ENCODE assay signal across 13 cellular contexts in genomic region chr11:32775908-32776307, GRCh38. TPM values are rescaled to one million over a fixed set of nuclear protein-coding genes. Genes with fewer than 3 reads are reported as not detected.
DNase-seq lines count a peak whose midpoint lies in the region; ATAC-seq, FAIRE-seq and TF ChIP-seq lines count a peak whose summit lies in the region.
"Had no signal": no experiment of that assay in that cellular context is flagged by ENCODE, and none has a peak within 500 bp of the region (broad histone marks: within the 10 kb centered on the region; RNA-seq: fewer than 3 reads in every experiment).

No MANE protein-coding gene starts in this region.

- peaks cover 10% of the 10 kb centered on the region for H3K4me1 Mint-ChIP-seq in activated T-helper 17 cell treated with anti-CD3 and anti-CD28 coated beads, Interleukin-2, amount 50 U/mL, for 72 hours
- H3K4me1 Mint-ChIP-seq in osteocyte (ENCODE audit: unreplicated experiment) = no peaks in the 10 kb centered on the region

- H3K9me3 ChIP-seq in right cardiac atrium (ENCODE audit: control insufficient read depth, low read length) (no peaks in the 10 kb centered on the region), Peyer's patch (no peaks in the 10 kb centered on the region)

- in situ Hi-C loops in GM13976 (cut with MboI; ENCODE audit: low sequenced_read_pairs, unreplicated experiment) = no loop called here

- no peaks in the 10 kb centered on the region for H3K36me3 Mint-ChIP-seq in activated T-helper 17 cell treated with anti-CD3 and anti-CD28 coated beads, Interleukin-2, amount 50 U/mL, for 72 hours (ENCODE audit: low read depth)
- no peaks in the 10 kb centered on the region for H3K36me3 Mint-ChIP-seq in osteocyte (ENCODE audit: unreplicated experiment)

- peak; percentile 61 for ATAC-seq in HG02870 (IDR thresholded peaks at IDR 0.05; ENCODE audit: unreplicated experiment)
- no peak for ATAC-seq in activated T-helper 17 cell treated with anti-CD3 and anti-CD28 coated beads, Interleukin-2, amount 50 U/mL, for 72 hours (replicated peaks)
- no peak for ATAC-seq in right cardiac atrium

- H3K4me3 Mint-ChIP-seq in activated T-helper 17 cell treated with anti-CD3 and anti-CD28 coated beads, Interleukin-2, amount 50 U/mL, for 72 hours = peak overlapping the region; percentile 28
- no peak overlapping the region for H3K4me3 Mint-ChIP-seq in osteocyte (ENCODE audit: unreplicated experiment)
- H3K4me3 Mint-ChIP-seq: dendritic cell treated with granulocyte-macrophage colony-stimulating factor and Interleukin-4, amounts not matched to agents 40 ng/mL and 50 ng/mL, for 4 days had no signal

- TF ChIP-seq CTCF in GM13976 (IDR thresholded peaks at IDR 0.05; ENCODE audit: borderline replicate concordance, control extremely low read depth, extremely low read depth, insufficient read depth, missing control alignments) (no peak), osteocyte (IDR thresholded peaks at IDR 0.05) (no peak), Peyer's patch (IDR thresholded peaks at IDR 0.05) (no peak)

- intact Hi-C loops in right cardiac atrium (cut with DNase I) = no loop called here

- DNase-seq in GM13976 (ENCODE audit: low spot score) (peak; percentile 32), retina (no peak), right cardiac atrium (no peak), osteocyte (ENCODE audit: extremely low spot score, unreplicated experiment) (no peak), Peyer's patch (no peak)
- DNase-seq: amniotic stem cell; stimulated activated naive CD4-positive, alpha-beta T cell treated with Interleukin-2 at 50 U/mL for 16 hours had no signal

- WGBS in right cardiac atrium = 48% methylated on average over 2 of the region's 2 CpGs

- no peak overlapping the region for H3K4me3 ChIP-seq in right cardiac atrium (ENCODE audit: low read length)
- no peak overlapping the region for H3K4me3 ChIP-seq in Peyer's patch

- FAIRE-seq in A204.1 (lab: Jason Lieb, UNC) = peak; percentile 85

- H3K27ac ChIP-seq in right cardiac atrium (ENCODE audit: low read length) (no peak overlapping the region), Peyer's patch (no peak overlapping the region)

- TF ChIP-seq POLR2A in Peyer's patch (IDR thresholded peaks at IDR 0.05) = no peak

- H3K36me3 ChIP-seq in Peyer's patch = no peaks in the 10 kb centered on the region

- H3K27me3 Mint-ChIP-seq in activated T-helper 17 cell treated with anti-CD3 and anti-CD28 coated beads, Interleukin-2, amount 50 U/mL, for 72 hours = peaks cover 6% of the 10 kb centered on the region
- peaks cover 17% of the 10 kb centered on the region for H3K27me3 Mint-ChIP-seq in osteocyte (ENCODE audit: unreplicated experiment)
- H3K27me3 Mint-ChIP-seq: dendritic cell treated with granulocyte-macrophage colony-stimulating factor and Interleukin-4, amounts not matched to agents 40 ng/mL and 50 ng/mL, for 4 days had no signal

- H3K27ac Mint-ChIP-seq in activated T-helper 17 cell treated with anti-CD3 and anti-CD28 coated beads, Interleukin-2, amount 50 U/mL, for 72 hours = no peak overlapping the region
- H3K27ac Mint-ChIP-seq in osteocyte (ENCODE audit: unreplicated experiment) = no peak overlapping the region
- H3K27ac Mint-ChIP-seq: dendritic cell treated with granulocyte-macrophage colony-stimulating factor and Interleukin-4, amounts not matched to agents 40 ng/mL and 50 ng/mL, for 4 days had no signal

- H3K27me3 ChIP-seq in right cardiac atrium (ENCODE audit: control insufficient read depth, insufficient read depth) (no peaks in the 10 kb centered on the region), Peyer's patch (no peaks in the 10 kb centered on the region)

- no peaks in the 10 kb centered on the region for H3K9me3 Mint-ChIP-seq in activated T-helper 17 cell treated with anti-CD3 and anti-CD28 coated beads, Interleukin-2, amount 50 U/mL, for 72 hours
- H3K9me3 Mint-ChIP-seq in osteocyte (ENCODE audit: unreplicated experiment) = no peaks in the 10 kb centered on the region
- H3K9me3 Mint-ChIP-seq: dendritic cell treated with granulocyte-macrophage colony-stimulating factor and Interleukin-4, amounts not matched to agents 40 ng/mL and 50 ng/mL, for 4 days had no signal

- H3K4me1 ChIP-seq in right cardiac atrium (ENCODE audit: control insufficient read depth, insufficient read depth, low read length) = no peaks in the 10 kb centered on the region
- H3K4me1 ChIP-seq in Peyer's patch = no peaks in the 10 kb centered on the region

RNA-seq across cellular contexts. Expression of gene CCDC73, which starts 18.6 kb away (rescaled TPM):
- total RNA-seq in activated T-helper 17 cell treated with anti-CD3 and anti-CD28 coated beads, Interleukin-2, amount 50 U/mL, for 72 hours = under 1 TPM in 1 of 2 donors, not detected in 1; 0.09 TPM
- total RNA-seq in right cardiac atrium = not detected
- polyA plus RNA-seq in right cardiac atrium = not detected
- total RNA-seq in osteocyte = not detected in 2 replicates
- not detected for total RNA-seq in Peyer's patch
- total RNA-seq: Daoy, NCI-H460 had no signal

RNA-seq across cellular contexts. Expression of gene PRRG4, which starts 53.8 kb away (rescaled TPM):
- under 1 TPM; 0.42 to 0.52 TPM for total RNA-seq in activated T-helper 17 cell treated with anti-CD3 and anti-CD28 coated beads, Interleukin-2, amount 50 U/mL, for 72 hours
- 1 to 10 TPM; 1.4 to 2.2 (median 1.9) TPM for total RNA-seq in right cardiac atrium
- polyA plus RNA-seq in right cardiac atrium = 1.9 TPM
- not detected in 2 replicates for total RNA-seq in osteocyte
- 10 to 100 TPM in 2 of 4 donors, 1 to 10 TPM in 2; 3.3 to 16.1 (median 9.8) TPM for total RNA-seq in Peyer's patch
